17 cellular contexts compared by ENCODE assay signal in genomic region chr7:139698278-139698677, GRCh38.
"Had no signal": no experiment of that assay in that cellular context is flagged by ENCODE, and none has a peak within 500 bp of the region (broad histone marks: within the 10 kb centered on the region; RNA-seq: fewer than 3 reads in every experiment).

No MANE protein-coding gene starts in this region.

- H3K27me3 ChIP-seq: foreskin keratinocyte, neural progenitor cell, ovary had no signal

- H3K27me3 Mint-ChIP-seq: dendritic cell treated with granulocyte-macrophage colony-stimulating factor and Interleukin-4, amounts not matched to agents 40 ng/mL and 50 ng/mL, for 4 days; effector memory CD8-positive, alpha-beta T cell; naive thymus-derived CD4-positive, alpha-beta T cell had no signal

- H3K4me2 ChIP-seq: neural progenitor cell had no signal

- ATAC-seq: effector memory CD8-positive, alpha-beta T cell; foreskin keratinocyte; lower lobe of right lung; naive thymus-derived CD4-positive, alpha-beta T cell; right cardiac atrium had no signal

- H3K9me3 ChIP-seq: left ventricle myocardium inferior, lower lobe of right lung, ovary had no signal

- DNase-seq: effector memory CD8-positive, alpha-beta T cell; foreskin keratinocyte; immature natural killer cell; left ventricle myocardium inferior; lower lobe of right lung; mesendoderm; naive thymus-derived CD4-positive, alpha-beta T cell; ovary; right cardiac atrium; small intestine; stimulated activated CD4-positive, alpha-beta T cell treated with anti-CD3 and anti-CD28 coated beads, Interleukin-12 subunit alpha, Interleukin-12 subunit beta, amount 100 ng/mL, for 4 hours; stimulated activated naive CD4-positive, alpha-beta T cell treated with Interleukin-2 at 50 U/mL for 16 hours; trophoblast cell had no signal

- H3K27ac Mint-ChIP-seq: dendritic cell treated with granulocyte-macrophage colony-stimulating factor and Interleukin-4, amounts not matched to agents 40 ng/mL and 50 ng/mL, for 4 days; effector memory CD8-positive, alpha-beta T cell; neural progenitor cell had no signal

- H2AFZ ChIP-seq: neural progenitor cell had no signal

- H3K4me3 Mint-ChIP-seq: dendritic cell treated with granulocyte-macrophage colony-stimulating factor and Interleukin-4, amounts not matched to agents 40 ng/mL and 50 ng/mL, for 4 days; effector memory CD8-positive, alpha-beta T cell; immature natural killer cell; naive thymus-derived CD4-positive, alpha-beta T cell; neural progenitor cell had no signal

- H3K36me3 ChIP-seq: neural progenitor cell, ovary had no signal

- H3K4me1 ChIP-seq: foreskin keratinocyte had no signal

- H3K27ac ChIP-seq: foreskin keratinocyte, left ventricle myocardium inferior, lower lobe of right lung, neural progenitor cell, ovary had no signal

- H3K4me3 ChIP-seq: left ventricle myocardium inferior, lower lobe of right lung, neural progenitor cell, ovary had no signal

- H3K9ac ChIP-seq: neural progenitor cell had no signal

- H3K9me3 Mint-ChIP-seq: dendritic cell treated with granulocyte-macrophage colony-stimulating factor and Interleukin-4, amounts not matched to agents 40 ng/mL and 50 ng/mL, for 4 days; effector memory CD8-positive, alpha-beta T cell; immature natural killer cell; naive thymus-derived CD4-positive, alpha-beta T cell; neural progenitor cell had no signal

- FAIRE-seq: colon, keratinocyte, small intestine had no signal
